In the genomic region with DNA sequence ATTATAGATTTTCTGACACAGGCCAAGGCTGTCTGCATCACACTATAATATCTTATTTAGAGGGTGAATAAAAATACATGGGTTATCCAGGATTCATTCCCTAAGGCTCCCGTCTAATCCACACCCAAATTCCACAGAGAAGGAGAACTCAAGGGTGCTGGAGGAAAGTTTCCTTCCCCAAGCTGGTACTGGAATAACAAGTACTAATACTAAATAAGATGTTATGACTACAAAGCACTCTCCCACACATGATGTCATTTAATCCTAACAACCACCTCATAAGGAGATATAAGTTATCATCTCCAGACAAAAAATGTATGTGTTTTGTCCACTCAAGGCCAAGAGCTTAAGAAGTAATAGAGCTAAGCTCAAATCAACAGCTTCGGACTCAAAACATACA, we compare ENCODE assay signal across 1 cellular context.
TF ChIP-seq lines count a peak whose summit lies in the region.

No MANE protein-coding gene starts in this region.

TF ChIP-seq in HepG2, 621 proteins besides CTCF, POLR2A, EP300 and RAD21 (continued from another document):
- TF ChIP-seq, protein P1, sequence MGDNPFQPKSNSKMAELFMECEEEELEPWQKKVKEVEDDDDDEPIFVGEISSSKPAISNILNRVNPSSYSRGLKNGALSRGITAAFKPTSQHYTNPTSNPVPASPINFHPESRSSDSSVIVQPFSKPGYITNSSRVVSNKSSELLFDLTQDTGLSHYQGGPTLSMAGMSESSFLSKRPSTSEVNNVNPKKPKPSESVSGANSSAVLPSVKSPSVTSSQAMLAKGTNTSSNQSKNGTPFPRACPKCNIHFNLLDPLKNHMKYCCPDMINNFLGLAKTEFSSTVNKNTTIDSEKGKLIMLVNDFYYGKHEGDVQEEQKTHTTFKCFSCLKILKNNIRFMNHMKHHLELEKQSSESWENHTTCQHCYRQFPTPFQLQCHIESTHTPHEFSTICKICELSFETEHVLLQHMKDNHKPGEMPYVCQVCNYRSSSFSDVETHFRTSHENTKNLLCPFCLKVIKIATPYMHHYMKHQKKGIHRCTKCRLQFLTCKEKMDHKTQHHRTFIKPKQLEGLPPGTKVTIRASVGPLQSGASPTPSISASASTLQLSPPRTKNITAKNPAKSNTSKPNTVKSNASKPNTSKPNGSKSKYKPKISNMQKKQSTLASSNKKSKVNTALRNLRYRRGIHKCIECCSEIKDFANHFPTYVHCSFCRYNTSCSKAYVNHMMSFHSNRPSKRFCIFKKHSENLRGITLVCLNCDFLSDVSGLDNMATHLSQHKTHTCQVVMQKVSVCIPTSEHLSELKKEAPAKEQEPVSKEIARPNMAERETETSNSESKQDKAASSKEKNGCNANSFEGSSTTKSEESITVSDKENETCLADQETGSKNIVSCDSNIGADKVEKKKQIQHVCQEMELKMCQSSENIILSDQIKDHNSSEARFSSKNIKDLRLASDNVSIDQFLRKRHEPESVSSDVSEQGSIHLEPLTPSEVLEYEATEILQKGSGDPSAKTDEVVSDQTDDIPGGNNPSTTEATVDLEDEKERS (CRISPR knock-in tag; IDR thresholded peaks at IDR 0.05): no peak
- no peak for TF ChIP-seq TP53 (CRISPR knock-in tag; conservative IDR thresholded peaks at IDR 0.05)
